35 cellular contexts compared by ENCODE assay signal in genomic region chr1:177001556-177001955, GRCh38.
"Had no signal": no experiment of that assay in that cellular context is flagged by ENCODE, and none has a peak within 500 bp of the region (broad histone marks: within the 10 kb centered on the region; RNA-seq: fewer than 3 reads in every experiment).

No MANE protein-coding gene starts in this region.

- H3K4me3 ChIP-seq: MG63 had no signal

- H3K27ac ChIP-seq: KMS-11 had no signal

- H3K9me3 ChIP-seq: MG63 had no signal

- DNase-seq: Karpas-422, Kasumi-1, KG1, MG63, MM.1S, MV-4-11, NCI-H1048, NCI-H1092, NCI-H1092 treated with DMSO at 0.1 percent for 48 hours, NCI-H1105, NCI-H1105 treated with DMSO at 0.1 percent for 48 hours, NCI-H1417, NCI-H1417 treated with DMSO at 0.1 percent for 48 hours, NCI-H1436, NCI-H1436 treated with DMSO at 0.1 percent for 48 hours, NCI-H146, NCI-H187, NCI-H187 treated with DMSO at 0.1 percent for 48 hours, NCI-H1930, NCI-H2029, NCI-H2029 treated with DMSO at 0.1 percent for 48 hours, NCI-H2081, NCI-H2081 treated with DMSO at 0.1 percent for 48 hours, NCI-H2171, NCI-H2171 treated with DMSO at 0.1 percent for 48 hours, NCI-H2227 treated with DMSO at 0.1 percent for 48 hours, NCI-H226, NCI-H345, NCI-H446, NCI-H446 treated with DMSO at 0.1 percent for 48 hours, NCI-H510A, NCI-H510A treated with DMSO at 0.1 percent for 48 hours, NCI-H524, NCI-H524 treated with DMSO at 0.1 percent for 48 hours had no signal

- H3K36me3 ChIP-seq: MG63 had no signal
